Comparison of ENCODE assay signal across 12 cellular contexts in the genomic region with DNA sequence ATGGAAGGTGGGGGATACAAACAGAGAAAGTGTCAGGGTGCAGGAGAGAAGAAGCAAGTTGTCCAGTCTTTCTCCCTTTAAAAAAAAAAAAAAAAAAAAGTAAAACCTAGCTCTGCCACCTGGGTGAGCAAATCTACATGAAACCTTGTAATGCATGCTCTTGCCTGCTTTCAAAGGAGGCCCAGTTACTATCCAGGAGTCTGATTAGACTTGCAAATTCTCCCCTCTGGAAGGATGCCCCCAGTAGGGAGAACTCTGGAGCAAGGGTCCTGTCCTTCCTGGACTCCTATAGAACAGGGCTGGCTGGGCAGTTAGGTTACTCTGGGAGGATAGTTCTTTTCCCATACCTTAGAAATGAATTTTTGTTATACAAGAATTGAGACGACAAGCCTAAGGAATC. TPM values are rescaled to one million over a fixed set of nuclear protein-coding genes. Genes with fewer than 3 reads are reported as not detected.
DNase-seq lines count a peak whose midpoint lies in the region; ATAC-seq and TF ChIP-seq lines count a peak whose summit lies in the region.
"Had no signal": no experiment of that assay in that cellular context is flagged by ENCODE, and none has a peak within 500 bp of the region (broad histone marks: within the 10 kb centered on the region; RNA-seq: fewer than 3 reads in every experiment).

No MANE protein-coding gene starts in this region.

- DNase-seq in DMS53 treated with DMSO at 0.1 percent for 48 hours (lab: John Stamatoyannopoulos, UW; ENCODE audit: unreplicated experiment) (peak; percentile 26), MM.1S (no peak), HuH-7.5 (ENCODE audit: low spot score) (no peak), NCI-H2081 (lab: John Stamatoyannopoulos, UW) (no peak), HuH-7 (ENCODE audit: low spot score) (no peak)
- no peak for DNase-seq in activated naive CD8-positive, alpha-beta T cell treated with anti-CD3 and anti-CD28 coated beads, Interleukin-2, amount 10 ng/mL, durations not matched to agents 7 days and 5 days
- peak in 1 of 10 donors; percentile 14 for DNase-seq in naive thymus-derived CD8-positive, alpha-beta T cell
- DNase-seq: hippocampal formation; NCI-H345; stimulated activated CD4-positive, alpha-beta T cell treated with anti-CD3 and anti-CD28 coated beads, Interleukin-2, amount 100 ng/mL, for 48 hours; stomach had no signal

- ATAC-seq in activated naive CD8-positive, alpha-beta T cell treated with anti-CD3 and anti-CD28 coated beads, Interleukin-2, amount 10 ng/mL, durations not matched to agents 7 days and 5 days (ENCODE audit: low read depth) = no peak
- no peak for ATAC-seq in naive thymus-derived CD8-positive, alpha-beta T cell
- ATAC-seq in GM21737 (IDR thresholded peaks at IDR 0.05; ENCODE audit: unreplicated experiment) = no peak

- no peak for TF ChIP-seq CTCF in MM.1S (IDR thresholded peaks at IDR 0.05; ENCODE audit: low read length)

- peak overlapping the region; percentile 56; the same call in 1 of the 2 replicates for H3K4me2 ChIP-seq in MM.1S (ENCODE audit: low read depth, low read length)

- no peaks in the 10 kb centered on the region for H3K9me2 ChIP-seq in MM.1S (replicated peaks; ENCODE audit: insufficient read depth, low read length)

- H4K20me1 ChIP-seq in MM.1S (ENCODE audit: insufficient read depth, low read length) = no peaks in the 10 kb centered on the region

- no peaks in the 10 kb centered on the region for H3K9me3 ChIP-seq in MM.1S (replicated peaks; ENCODE audit: insufficient read depth, low read length)
- H3K9me3 ChIP-seq: stomach had no signal

- peaks cover 12% of the 10 kb centered on the region for H3F3A ChIP-seq in MM.1S (ENCODE audit: insufficient read depth, low read length)

- H3K36me3 ChIP-seq in MM.1S (replicated peaks; ENCODE audit: insufficient read depth, low read length) = no peaks in the 10 kb centered on the region

- H3K4me1 ChIP-seq in MM.1S (ENCODE audit: low read length) = peaks cover 7% of the 10 kb centered on the region; the same call in 1 of the 2 replicates

- H3K36me3 Mint-ChIP-seq in activated naive CD8-positive, alpha-beta T cell treated with anti-CD3 and anti-CD28 coated beads, Interleukin-2, amount 10 ng/mL, durations not matched to agents 7 days and 5 days = peaks cover 18% of the 10 kb centered on the region
- peaks cover 0 to 39% (median 6%) of the 10 kb centered on the region in 3 donors for H3K36me3 Mint-ChIP-seq in naive thymus-derived CD8-positive, alpha-beta T cell

- H3K27ac Mint-ChIP-seq in activated naive CD8-positive, alpha-beta T cell treated with anti-CD3 and anti-CD28 coated beads, Interleukin-2, amount 10 ng/mL, durations not matched to agents 7 days and 5 days = no peak overlapping the region
- H3K27ac Mint-ChIP-seq in naive thymus-derived CD8-positive, alpha-beta T cell = peak overlapping the region in 8 of 10 donors; percentile 19 to 91 (median 72)

- POLR2A ChIA-PET in activated naive CD8-positive, alpha-beta T cell treated with anti-CD3 and anti-CD28 coated beads, Interleukin-2, amount 10 ng/mL, durations not matched to agents 7 days and 5 days (lab: Charles Lee) = interaction anchor here (0.6 kb wide), 2 partner anchors 115 to 207 kb away, joined by 3 to 4 read pairs; partner anchors contain the start of genes RNU4-1 and RPLP0
- POLR2A ChIA-PET in naive thymus-derived CD8-positive, alpha-beta T cell (lab: Charles Lee) = interaction anchor here (1.2 kb wide), 2 partner anchors 79 to 97 kb away, joined by 3 to 5 read pairs; partner anchors contain the start of gene BICDL1

- H3K9ac ChIP-seq in MM.1S (ENCODE audit: low read length) = no peak overlapping the region

- H3K27me3 ChIP-seq in MM.1S (replicated peaks; ENCODE audit: insufficient read depth, low read length) = no peaks in the 10 kb centered on the region
- H3K27me3 ChIP-seq: stomach had no signal

- H3K79me2 ChIP-seq in MM.1S (ENCODE audit: low read length) = no peaks in the 10 kb centered on the region

- H3K27ac ChIP-seq in MM.1S (ENCODE audit: low read length) = peak overlapping the region; percentile 35; the same call in 1 of the 2 replicates

- H3K4me3 ChIP-seq in MM.1S (ENCODE audit: low read length) = no peak overlapping the region

- no peaks in the 10 kb centered on the region for H3K9me3 Mint-ChIP-seq in activated naive CD8-positive, alpha-beta T cell treated with anti-CD3 and anti-CD28 coated beads, Interleukin-2, amount 10 ng/mL, durations not matched to agents 7 days and 5 days
- no peaks in the 10 kb centered on the region for H3K9me3 Mint-ChIP-seq in naive thymus-derived CD8-positive, alpha-beta T cell

- no peaks in the 10 kb centered on the region for H3K27me3 Mint-ChIP-seq in activated naive CD8-positive, alpha-beta T cell treated with anti-CD3 and anti-CD28 coated beads, Interleukin-2, amount 10 ng/mL, durations not matched to agents 7 days and 5 days
- peaks cover 0 to 1% (median 0%) of the 10 kb centered on the region in 5 donors for H3K27me3 Mint-ChIP-seq in naive thymus-derived CD8-positive, alpha-beta T cell

- H2AFZ ChIP-seq in MM.1S (ENCODE audit: low read length) = no peak overlapping the region

- peak overlapping the region; percentile 24 for H3K4me3 Mint-ChIP-seq in activated naive CD8-positive, alpha-beta T cell treated with anti-CD3 and anti-CD28 coated beads, Interleukin-2, amount 10 ng/mL, durations not matched to agents 7 days and 5 days
- peak overlapping the region in 1 of 10 donors; percentile 50 for H3K4me3 Mint-ChIP-seq in naive thymus-derived CD8-positive, alpha-beta T cell

- peaks cover 20% of the 10 kb centered on the region for H3K4me1 Mint-ChIP-seq in activated naive CD8-positive, alpha-beta T cell treated with anti-CD3 and anti-CD28 coated beads, Interleukin-2, amount 10 ng/mL, durations not matched to agents 7 days and 5 days
- peaks cover 12 to 18% (median 15%) of the 10 kb centered on the region in 4 donors for H3K4me1 Mint-ChIP-seq in naive thymus-derived CD8-positive, alpha-beta T cell

RNA-seq across cellular contexts. Expression of gene RAB35, which starts 30.6 kb away (rescaled TPM):
- 10 to 100 TPM; 57.1 to 60.2 TPM for total RNA-seq in activated naive CD8-positive, alpha-beta T cell treated with anti-CD3 and anti-CD28 coated beads, Interleukin-2, amount 10 ng/mL, durations not matched to agents 7 days and 5 days
- total RNA-seq in naive thymus-derived CD8-positive, alpha-beta T cell = 10 to 100 TPM; 49.8 to 51.6 TPM
- 10 to 100 TPM; 10.2 to 14.1 (median 12.6) TPM for polyA plus RNA-seq in naive thymus-derived CD8-positive, alpha-beta T cell
